24 cellular contexts compared by ENCODE assay signal in genomic region chr10:131689954-131690669, GRCh38.
"Had no signal": no experiment of that assay in that cellular context is flagged by ENCODE, and none has a peak within 500 bp of the region (broad histone marks: within the 10 kb centered on the region; RNA-seq: fewer than 3 reads in every experiment).

No MANE protein-coding gene starts in this region.

- H3K36me3 Mint-ChIP-seq: activated CD8-positive, alpha-beta memory T cell treated with anti-CD3 and anti-CD28 coated beads, Interleukin-2, amount 10 ng/mL, durations not matched to agents 7 days and 5 days; activated naive CD4-positive, alpha-beta T cell treated with anti-CD3 and anti-CD28 coated beads, Interleukin-2, amount 50 U/mL, for 24 hours had no signal

- H3K4me1 Mint-ChIP-seq: activated CD4-positive, alpha-beta T cell treated with anti-CD3 and anti-CD28 coated beads for 36 hours; activated CD8-positive, alpha-beta memory T cell treated with anti-CD3 and anti-CD28 coated beads, Interleukin-2, amount 10 ng/mL, durations not matched to agents 7 days and 5 days; activated naive CD4-positive, alpha-beta T cell treated with anti-CD3 and anti-CD28 coated beads, Interleukin-2, amount 50 U/mL, for 24 hours; T-helper 17 cell had no signal

- H3K27ac Mint-ChIP-seq: activated CD4-positive, alpha-beta T cell treated with anti-CD3 and anti-CD28 coated beads for 36 hours; activated CD8-positive, alpha-beta memory T cell treated with anti-CD3 and anti-CD28 coated beads, Interleukin-2, amount 10 ng/mL, durations not matched to agents 7 days and 5 days; activated CD8-positive, alpha-beta T cell treated with anti-CD3 and anti-CD28 coated beads, Interleukin-2, amount 10 ng/mL, durations not matched to agents 7 days and 5 days; activated naive CD4-positive, alpha-beta T cell treated with anti-CD3 and anti-CD28 coated beads, Interleukin-2, amount 50 U/mL, for 24 hours; activated T-helper 2 cell treated with anti-CD3 and anti-CD28 coated beads, Interferon-gamma antibody, Interleukin-2, Interleukin-4, amounts not matched to agents 10 μg/mL and 5 μg/mL and 100 μg/mL, durations not matched to agents 14 hours and 24 hours and 36 hours; effector memory CD8-positive, alpha-beta T cell; nephron; T-helper 17 cell had no signal

- H3K4me3 ChIP-seq: gastroesophageal sphincter, hepatocyte, left lung, lower lobe of right lung, right atrium auricular region, suprapubic skin, tibial nerve had no signal

- H3K27me3 ChIP-seq: hepatocyte, right atrium auricular region, tibial nerve had no signal

- H3K4me1 ChIP-seq: gastroesophageal sphincter, left lung, lower lobe of right lung, parathyroid adenoma, right atrium auricular region, suprapubic skin, tibial nerve had no signal

- H3K79me2 ChIP-seq: hepatocyte, parathyroid adenoma had no signal

- H3K27ac ChIP-seq: gastroesophageal sphincter, hepatocyte, left lung, lower lobe of right lung, parathyroid adenoma, right atrium auricular region, suprapubic skin, tibial nerve had no signal

- H3K9me3 Mint-ChIP-seq: activated naive CD4-positive, alpha-beta T cell treated with anti-CD3 and anti-CD28 coated beads, Interleukin-2, amount 50 U/mL, for 24 hours; activated T-helper 2 cell treated with anti-CD3 and anti-CD28 coated beads, Interferon-gamma antibody, Interleukin-2, Interleukin-4, amounts not matched to agents 10 μg/mL and 5 μg/mL and 100 μg/mL, durations not matched to agents 14 hours and 24 hours and 36 hours; nephron had no signal

- H3K4me3 Mint-ChIP-seq: activated CD4-positive, alpha-beta T cell treated with anti-CD3 and anti-CD28 coated beads for 36 hours; activated CD8-positive, alpha-beta memory T cell treated with anti-CD3 and anti-CD28 coated beads, Interleukin-2, amount 10 ng/mL, durations not matched to agents 7 days and 5 days; activated CD8-positive, alpha-beta T cell treated with anti-CD3 and anti-CD28 coated beads, Interleukin-2, amount 10 ng/mL, durations not matched to agents 7 days and 5 days; activated naive CD4-positive, alpha-beta T cell treated with anti-CD3 and anti-CD28 coated beads, Interleukin-2, amount 50 U/mL, for 24 hours; effector memory CD8-positive, alpha-beta T cell; nephron; T-helper 17 cell had no signal

- H3K9me3 ChIP-seq: gastroesophageal sphincter, left lung, lower lobe of right lung, right atrium auricular region, suprapubic skin had no signal

- ATAC-seq: activated CD4-positive, alpha-beta T cell treated with anti-CD3 and anti-CD28 coated beads for 36 hours; activated CD8-positive, alpha-beta memory T cell treated with anti-CD3 and anti-CD28 coated beads, Interleukin-2, amount 10 ng/mL, durations not matched to agents 7 days and 5 days; activated CD8-positive, alpha-beta T cell treated with anti-CD3 and anti-CD28 coated beads, Interleukin-2, amount 10 ng/mL, durations not matched to agents 7 days and 5 days; effector memory CD8-positive, alpha-beta T cell; gastroesophageal sphincter; left lung; lower lobe of right lung; T-helper 17 cell had no signal

- DNase-seq: activated CD4-positive, alpha-beta T cell treated with anti-CD3 and anti-CD28 coated beads for 36 hours; activated CD4-positive, CD25-positive, alpha-beta regulatory T cell; activated CD8-positive, alpha-beta memory T cell treated with anti-CD3 and anti-CD28 coated beads, Interleukin-2, amount 10 ng/mL, durations not matched to agents 7 days and 5 days; activated CD8-positive, alpha-beta T cell treated with anti-CD3 and anti-CD28 coated beads, Interleukin-2, amount 10 ng/mL, durations not matched to agents 7 days and 5 days; activated T-cell treated with anti-CD3 and anti-CD28 coated beads, Interleukin-2, amount 50 U/mL, for 48 hours; cerebellar nuclear complex; cortex of kidney; effector memory CD8-positive, alpha-beta T cell; erythroblast; lower lobe of right lung; mesenchymal stem cell; stimulated activated naive CD4-positive, alpha-beta T cell; T-helper 17 cell had no signal

- H3K36me3 ChIP-seq: gastroesophageal sphincter, left lung, lower lobe of right lung, right atrium auricular region, suprapubic skin, tibial nerve had no signal

- H3K9ac ChIP-seq: parathyroid adenoma had no signal

- H2AFZ ChIP-seq: hepatocyte, parathyroid adenoma had no signal

- FAIRE-seq: keratinocyte had no signal

- H3K4me2 ChIP-seq: hepatocyte had no signal

- H3K27me3 Mint-ChIP-seq: activated CD8-positive, alpha-beta memory T cell treated with anti-CD3 and anti-CD28 coated beads, Interleukin-2, amount 10 ng/mL, durations not matched to agents 7 days and 5 days; T-helper 17 cell had no signal
